Comparison of ENCODE assay signal across 1 cellular context in the genomic region with DNA sequence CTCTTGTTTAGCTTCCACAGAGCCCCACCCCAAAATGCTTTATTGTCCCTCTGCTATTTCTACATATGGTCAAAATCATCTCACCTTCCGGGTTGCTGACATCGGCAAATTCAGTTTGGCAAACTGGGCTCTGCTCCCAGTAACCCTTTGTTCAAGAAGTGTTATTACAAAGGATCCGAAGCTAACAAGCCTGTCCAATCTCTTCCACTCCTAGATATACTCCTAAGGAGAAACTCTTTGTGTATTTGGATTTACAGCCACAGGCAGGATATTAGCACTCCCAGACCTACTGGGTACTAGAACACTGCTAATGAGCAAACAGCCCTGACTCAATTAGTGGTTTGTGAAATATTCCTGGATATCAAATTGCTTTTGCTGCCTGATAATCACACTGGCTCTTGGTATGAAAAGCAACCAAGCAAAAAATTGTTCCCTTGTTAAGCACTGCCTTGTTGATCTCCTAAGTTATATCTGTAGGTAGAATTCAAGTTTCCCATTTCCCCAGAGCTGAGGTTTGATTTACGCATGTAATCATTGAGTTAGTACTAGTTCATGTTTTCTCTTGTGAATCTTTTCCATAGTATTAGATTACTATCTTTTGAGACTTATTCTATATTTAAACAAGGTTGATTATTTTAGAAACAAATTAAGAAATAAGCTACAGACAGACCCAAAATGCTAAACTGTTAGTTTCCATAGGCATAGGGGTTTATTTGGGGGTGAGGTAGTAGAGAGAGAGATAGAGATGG.
TF ChIP-seq lines count a peak whose summit lies in the region.

No MANE protein-coding gene starts in this region.

TF ChIP-seq in H1, 55 proteins besides CTCF, POLR2A, EP300 and RAD21:
- no peak for TF ChIP-seq GABPA (IDR thresholded peaks at IDR 0.05; ENCODE audit: borderline replicate concordance, insufficient read depth, low read length)
- no peak for TF ChIP-seq CEBPB (IDR thresholded peaks at IDR 0.05; ENCODE audit: low read depth, low read length)
- no peak for TF ChIP-seq BCL11A (IDR thresholded peaks at IDR 0.05; ENCODE audit: low read depth in 2 of 2, low read length in 2 of 2)
- TF ChIP-seq TAF1 (IDR thresholded peaks at IDR 0.05; ENCODE audit: low read depth, low read length): no peak
- no peak for TF ChIP-seq TBP (IDR thresholded peaks at IDR 0.05; ENCODE audit: low read depth, low read length)
- TF ChIP-seq, protein P1, sequence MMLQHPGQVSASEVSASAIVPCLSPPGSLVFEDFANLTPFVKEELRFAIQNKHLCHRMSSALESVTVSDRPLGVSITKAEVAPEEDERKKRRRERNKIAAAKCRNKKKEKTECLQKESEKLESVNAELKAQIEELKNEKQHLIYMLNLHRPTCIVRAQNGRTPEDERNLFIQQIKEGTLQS (IDR thresholded peaks at IDR 0.05; ENCODE audit: insufficient read depth, low read depth, low read length): no peak
- TF ChIP-seq CTBP2 (IDR thresholded peaks at IDR 0.05; ENCODE audit: borderline replicate concordance, insufficient read depth, insufficient read length, low read length): no peak
- no peak for TF ChIP-seq POU5F1 (IDR thresholded peaks at IDR 0.05; ENCODE audit: low read depth, low read length)
- TF ChIP-seq HDAC6 (IDR thresholded peaks at IDR 0.05; ENCODE audit: low read depth, low read length): no peak
- no peak for TF ChIP-seq RNF2 (IDR thresholded peaks at IDR 0.05; ENCODE audit: borderline replicate concordance, low read depth, low read length, missing control alignments, poor library complexity, severe bottlenecking)
- peak; percentile 59; the same call in 1 of the 2 replicates for TF ChIP-seq POLR2AphosphoS5 (IDR thresholded peaks at IDR 0.05; ENCODE audit: low read depth, low read length)
- TF ChIP-seq CHD2 (IDR thresholded peaks at IDR 0.05; ENCODE audit: low read length): peak; percentile 56; the same call in 1 of the 2 replicates
- peak; percentile 81 for TF ChIP-seq MAFK (IDR thresholded peaks at IDR 0.05; ENCODE audit: low read depth, low read length)
- no peak for TF ChIP-seq ASH2L (IDR thresholded peaks at IDR 0.05; ENCODE audit: low read length)
- TF ChIP-seq CHD1 (IDR thresholded peaks at IDR 0.05; ENCODE audit: low read depth, low read length): no peak
